12 cellular contexts compared by ENCODE assay signal in the genomic region with DNA sequence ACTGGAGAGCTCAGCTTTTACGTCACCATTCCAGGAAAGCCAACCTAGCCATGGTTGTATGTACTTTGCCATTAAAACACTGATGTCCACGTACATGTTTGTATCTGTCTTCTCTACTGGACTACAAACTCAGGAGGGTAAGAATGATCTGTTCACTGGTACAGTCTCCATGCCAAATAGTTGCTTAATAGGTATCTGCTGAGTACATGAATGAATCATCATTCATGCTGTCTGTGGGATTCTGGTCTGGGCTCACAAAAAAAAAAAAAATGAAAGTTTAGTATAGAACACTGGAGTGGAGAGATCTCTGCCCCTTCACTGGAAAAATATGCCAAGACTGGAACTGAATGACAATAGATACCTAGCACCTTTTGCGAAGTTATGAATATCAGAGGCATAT.
DNase-seq lines count a peak whose midpoint lies in the region; ATAC-seq, FAIRE-seq and TF ChIP-seq lines count a peak whose summit lies in the region.
"Had no signal": no experiment of that assay in that cellular context is flagged by ENCODE, and none has a peak within 500 bp of the region (broad histone marks: within the 10 kb centered on the region; RNA-seq: fewer than 3 reads in every experiment).

No MANE protein-coding gene starts in this region.

- H3K9me3 ChIP-seq in A549 (no peaks in the 10 kb centered on the region), RWPE2 (ENCODE audit: severe bottlenecking) (no peaks in the 10 kb centered on the region)
- H3K9me3 ChIP-seq: right atrium auricular region, vagina had no signal

- POLR2A ChIA-PET in A549 (lab: Yijun Ruan, JAX): no interaction called here

- CTCF ChIA-PET in A549 (lab: Yijun Ruan, JAX): interaction anchor here (0.6 to 1.5 kb wide), 4 partner anchors 9 to 1229 kb away, joined by 3 to 4 read pairs (median 3); no protein-coding TSS in a partner anchor

- H3K4me3 ChIP-seq in A549 (no peak overlapping the region), RWPE2 (ENCODE audit: severe bottlenecking) (no peak overlapping the region), fibroblast of the aortic adventitia (ENCODE audit: low read depth, low read length) (no peak overlapping the region)
- H3K4me3 ChIP-seq: right atrium auricular region, vagina had no signal

- H3K4me1 ChIP-seq in A549 (no peaks in the 10 kb centered on the region), RWPE2 (ENCODE audit: insufficient read depth, poor library complexity, severe bottlenecking) (no peaks in the 10 kb centered on the region)
- H3K4me1 ChIP-seq: right atrium auricular region, vagina had no signal

- no peak for TF ChIP-seq RAD21 in A549 (conservative IDR thresholded peaks at IDR 0.05 in 1 of 2, IDR thresholded peaks at IDR 0.05 in 1 of 2)

- no peak for TF ChIP-seq POLR2A in A549 (IDR thresholded peaks at IDR 0.05; ENCODE audit: low read length)

- no peak for FAIRE-seq in A549 (lab: Jason Lieb, UNC)
- FAIRE-seq: TTC549 had no signal

- no peak overlapping the region for H3K27ac ChIP-seq in A549
- no peak overlapping the region for H3K27ac ChIP-seq in RWPE2 (ENCODE audit: poor library complexity, severe bottlenecking)
- H3K27ac ChIP-seq: right atrium auricular region, vagina had no signal

- no peak overlapping the region for H3K4me2 ChIP-seq in A549

- no peaks in the 10 kb centered on the region for H3K27me3 ChIP-seq in RWPE2 (ENCODE audit: insufficient read depth, poor library complexity, severe bottlenecking)
- H3K27me3 ChIP-seq: right atrium auricular region, vagina had no signal

- TF ChIP-seq CTCF in A549 (IDR thresholded peaks at IDR 0.05) (no peak), RWPE2 (IDR thresholded peaks at IDR 0.05; ENCODE audit: poor library complexity, severe bottlenecking) (no peak), fibroblast of the aortic adventitia (IDR thresholded peaks at IDR 0.05; ENCODE audit: insufficient read depth, low read length) (no peak)

- ATAC-seq in A549: peak; percentile 47 to 76; a peak in 5 of 6 replicates
- ATAC-seq in GM18868 (IDR thresholded peaks at IDR 0.05; ENCODE audit: unreplicated experiment): peak; percentile 57
- ATAC-seq in RWPE2 (ENCODE audit: low read depth): peak; percentile 85

- no peak for TF ChIP-seq EP300 in A549 (IDR thresholded peaks at IDR 0.05)

- DNase-seq in A549 (ENCODE audit: low read depth in 1 of 2, low spot score in 1 of 2) (peak; percentile 2 to 3), RWPE2 (ENCODE audit: low spot score) (no peak), fibroblast of the aortic adventitia (ENCODE audit: low read depth) (peak; percentile 73), ureter (ENCODE audit: low spot score) (no peak), medulla oblongata (ENCODE audit: extremely low spot score) (no peak), NCI-H1417 (lab: John Stamatoyannopoulos, UW) (no peak), NCI-H748 treated with DMSO at 0.1 percent for 48 hours (lab: John Stamatoyannopoulos, UW) (no peak)
- DNase-seq: NCI-H1930 had no signal

- WGBS in A549 (ENCODE audit: missing lambda C conversion rate): 28% methylated on average over 3 of the region's 3 CpGs

- no peaks in the 10 kb centered on the region for H3K36me3 ChIP-seq in RWPE2 (ENCODE audit: low read depth)
- H3K36me3 ChIP-seq: right atrium auricular region, vagina had no signal

TF ChIP-seq in A549, 52 proteins besides CTCF, POLR2A, EP300 and RAD21:
- no peak for TF ChIP-seq ZNF302 (CRISPR knock-in tag; IDR thresholded peaks at IDR 0.05)
- no peak for TF ChIP-seq ATOH8 (CRISPR knock-in tag; IDR thresholded peaks at IDR 0.05; ENCODE audit: low read depth)
- no peak for TF ChIP-seq CBX8 (IDR thresholded peaks at IDR 0.05)
- TF ChIP-seq KDM5A (IDR thresholded peaks at IDR 0.05): no peak
- TF ChIP-seq HEYL (CRISPR knock-in tag; IDR thresholded peaks at IDR 0.05): no peak
- TF ChIP-seq ZSCAN20 (CRISPR knock-in tag; IDR thresholded peaks at IDR 0.05): no peak
- no peak for TF ChIP-seq HOXA7 (CRISPR knock-in tag; IDR thresholded peaks at IDR 0.05)
- TF ChIP-seq MAX (IDR thresholded peaks at IDR 0.05): no peak
- no peak for TF ChIP-seq CHD2 (IDR thresholded peaks at IDR 0.05; ENCODE audit: low read length, partially characterized antibody)
- no peak for TF ChIP-seq HES2 (IDR thresholded peaks at IDR 0.05)
- no peak for TF ChIP-seq CHD4 (IDR thresholded peaks at IDR 0.05; ENCODE audit: borderline replicate concordance)
- TF ChIP-seq RFX5 (IDR thresholded peaks at IDR 0.05): no peak
- TF ChIP-seq JUNB (IDR thresholded peaks at IDR 0.05): no peak
- TF ChIP-seq FOSL2 (IDR thresholded peaks at IDR 0.05): no peak
- TF ChIP-seq FOSL2 (CRISPR knock-in tag; IDR thresholded peaks at IDR 0.05): no peak
- TF ChIP-seq HOXB13 (CRISPR knock-in tag; IDR thresholded peaks at IDR 0.05; ENCODE audit: low read depth): no peak
- no peak for TF ChIP-seq PBX3 (IDR thresholded peaks at IDR 0.05)

Comparison
In these comparisons a context has a peak if more than half of its experiments do, and no peak if none do; other contexts are left out.
1. DNase-seq: peak in A549 (2 of 2) and fibroblast of the aortic adventitia (single experiment); none in RWPE2 (single experiment), ureter (single experiment), medulla oblongata (single experiment), NCI-H1417 (0 of 3) and NCI-H748 treated with DMSO at 0.1 percent for 48 hours (single experiment).
2. Peak in every context shown above with its lines, with median percentiles within 50 percentile points of each other: ATAC-seq.